Comparison of ENCODE assay signal across 8 cellular contexts in genomic region chr17:77394540-77395295, GRCh38.
DNase-seq lines count a peak whose midpoint lies in the region; ATAC-seq and TF ChIP-seq lines count a peak whose summit lies in the region.

No MANE protein-coding gene starts in this region.

- H3K4ac ChIP-seq in mesendoderm (ENCODE audit: low read depth, low read length) = no peak overlapping the region

- WGBS in mesendoderm (ENCODE audit: extremely low coverage, insufficient coverage, low lambda C conversion rate) = no CpG with 5 or more reads among the region's 15 CpGs
- 48 to 50% methylated on average over 14 to 15 of the region's 15 CpGs for WGBS in tibial nerve, 2 donors

- H3K9ac ChIP-seq in colonic mucosa (ENCODE audit: low read depth in 2 of 2, low read length in 2 of 2) (peak overlapping the region in 1 of 2 donors; percentile 72), mesendoderm (ENCODE audit: low read length) (peak overlapping the region; percentile 11)

- peak overlapping the region; percentile 66 for H3K23ac ChIP-seq in mesendoderm (ENCODE audit: low read length)

- H3K4me3 ChIP-seq in colonic mucosa = no peak overlapping the region
- H3K4me3 ChIP-seq in mesendoderm (ENCODE audit: low read length) = no peak overlapping the region
- no peak overlapping the region for H3K4me3 ChIP-seq in tibial nerve

- H3K27ac Mint-ChIP-seq in activated CD4-positive, alpha-beta T cell treated with anti-CD3 and anti-CD28 coated beads for 36 hours = peak overlapping the region; percentile 37
- no peak overlapping the region for H3K27ac Mint-ChIP-seq in activated CD4-positive, alpha-beta memory T cell treated with anti-CD3 and anti-CD28 coated beads for 36 hours

- H3K36me3 Mint-ChIP-seq in activated CD4-positive, alpha-beta T cell treated with anti-CD3 and anti-CD28 coated beads for 36 hours (ENCODE audit: low read depth) = no peaks in the 10 kb centered on the region
- H3K36me3 Mint-ChIP-seq in activated CD4-positive, alpha-beta memory T cell treated with anti-CD3 and anti-CD28 coated beads for 36 hours = no peaks in the 10 kb centered on the region

- ATAC-seq in activated CD4-positive, alpha-beta T cell treated with anti-CD3 and anti-CD28 coated beads for 36 hours = no peak
- no peak for ATAC-seq in GM18861 (IDR thresholded peaks at IDR 0.05; ENCODE audit: unreplicated experiment)

- CTCF ChIA-PET in activated CD4-positive, alpha-beta T cell treated with anti-CD3 and anti-CD28 coated beads for 36 hours (lab: Charles Lee) = interaction anchor here (1.0 to 1.5 kb wide), 4 partner anchors 18 to 35 kb away, joined by 3 to 5 read pairs (median 4); no protein-coding TSS in a partner anchor
- CTCF ChIA-PET in activated CD4-positive, alpha-beta memory T cell treated with anti-CD3 and anti-CD28 coated beads for 36 hours (lab: Charles Lee) = no interaction called here

- H2BK120ac ChIP-seq in mesendoderm (ENCODE audit: low read depth, low read length) = no peak overlapping the region

- H2BK5ac ChIP-seq in mesendoderm (ENCODE audit: low read length) = no peak overlapping the region

- no peak overlapping the region for H4K8ac ChIP-seq in mesendoderm (ENCODE audit: low read depth, low read length)

- no peaks in the 10 kb centered on the region for H3K9me3 Mint-ChIP-seq in activated CD4-positive, alpha-beta T cell treated with anti-CD3 and anti-CD28 coated beads for 36 hours (ENCODE audit: low read depth)
- no peaks in the 10 kb centered on the region for H3K9me3 Mint-ChIP-seq in activated CD4-positive, alpha-beta memory T cell treated with anti-CD3 and anti-CD28 coated beads for 36 hours

- H3K4me2 ChIP-seq in mesendoderm (ENCODE audit: low read length) = no peak overlapping the region

- H3K27ac ChIP-seq in colonic mucosa (peak overlapping the region; percentile 73), mesendoderm (ENCODE audit: low read depth, low read length) (no peak overlapping the region), tibial nerve (peak overlapping the region; percentile 51 to 88 (median 80))

- intact Hi-C loops in activated CD4-positive, alpha-beta T cell treated with anti-CD3 and anti-CD28 coated beads for 36 hours (cut with DNase I, micrococcal nuclease) = loop anchor here in 1 of 2 experiments (10.0 kb wide), 1 partner anchor 250 kb away; no protein-coding TSS in a partner anchor
- intact Hi-C loops in colonic mucosa (cut with DNase I) = no loop called here
- intact Hi-C loops in activated CD4-positive, alpha-beta memory T cell treated with anti-CD3 and anti-CD28 coated beads for 36 hours (cut with micrococcal nuclease) = no loop called here

- H3K36me3 ChIP-seq in colonic mucosa = no peaks in the 10 kb centered on the region
- H3K36me3 ChIP-seq in mesendoderm (ENCODE audit: control insufficient read depth, insufficient read depth, low read length) = no peaks in the 10 kb centered on the region
- H3K36me3 ChIP-seq in tibial nerve = no peaks in the 10 kb centered on the region

- H3K4me1 Mint-ChIP-seq in activated CD4-positive, alpha-beta T cell treated with anti-CD3 and anti-CD28 coated beads for 36 hours = peaks cover 78% of the 10 kb centered on the region
- H3K4me1 Mint-ChIP-seq in activated CD4-positive, alpha-beta memory T cell treated with anti-CD3 and anti-CD28 coated beads for 36 hours (ENCODE audit: low read depth) = peaks cover 69% of the 10 kb centered on the region

- no peak for TF ChIP-seq CTCF in colonic mucosa (IDR thresholded peaks at IDR 0.05)
- no peak for TF ChIP-seq CTCF in tibial nerve (IDR thresholded peaks at IDR 0.05)

- no peak for TF ChIP-seq POLR2A in tibial nerve (IDR thresholded peaks at IDR 0.05)

- H3K4me3 Mint-ChIP-seq in activated CD4-positive, alpha-beta T cell treated with anti-CD3 and anti-CD28 coated beads for 36 hours = no peak overlapping the region
- no peak overlapping the region for H3K4me3 Mint-ChIP-seq in activated CD4-positive, alpha-beta memory T cell treated with anti-CD3 and anti-CD28 coated beads for 36 hours

- peak in 1 of 2 donors; percentile 24 for TF ChIP-seq EP300 in tibial nerve (IDR thresholded peaks at IDR 0.05)

- peak overlapping the region; percentile 70 for H3K56ac ChIP-seq in mesendoderm (ENCODE audit: low read length)

- peaks cover 59% of the 10 kb centered on the region for H3K79me2 ChIP-seq in mesendoderm (ENCODE audit: control insufficient read depth, insufficient read depth, low read length)

- H3K4me1 ChIP-seq in colonic mucosa (peaks cover 39% of the 10 kb centered on the region), mesendoderm (ENCODE audit: control insufficient read depth, low read depth, low read length) (peaks cover 31% of the 10 kb centered on the region), tibial nerve (peaks cover 0 to 97% (median 59%) of the 10 kb centered on the region in 4 donors)

- H3K27me3 ChIP-seq in colonic mucosa = no peaks in the 10 kb centered on the region
- no peaks in the 10 kb centered on the region for H3K27me3 ChIP-seq in mesendoderm (ENCODE audit: insufficient read depth, low read length, poor library complexity)
- H3K27me3 ChIP-seq in tibial nerve = no peaks in the 10 kb centered on the region

- H3K9me3 ChIP-seq in colonic mucosa (no peaks in the 10 kb centered on the region), tibial nerve (no peaks in the 10 kb centered on the region)

- DNase-seq in activated CD4-positive, alpha-beta T cell treated with anti-CD3 and anti-CD28 coated beads for 36 hours = no peak
- no peak for DNase-seq in activated CD4-positive, alpha-beta T cell treated with anti-CD3 and anti-CD28 coated beads, Interleukin-2, amount 50 U/mL, for 48 hours
- DNase-seq in colonic mucosa (peak; percentile 60), mesendoderm (no peak), tibial nerve (ENCODE audit: low spot score in 2 of 2) (no peak), SHP77 (lab: John Stamatoyannopoulos, UW) (no peak)
- DNase-seq in activated CD4-positive, alpha-beta memory T cell treated with anti-CD3 and anti-CD28 coated beads for 36 hours = no peak

- H2BK15ac ChIP-seq in mesendoderm (replicated peaks; ENCODE audit: low read depth) = no peak overlapping the region

- POLR2A ChIA-PET in activated CD4-positive, alpha-beta T cell treated with anti-CD3 and anti-CD28 coated beads for 36 hours (lab: Charles Lee) = no interaction called here
- POLR2A ChIA-PET in activated CD4-positive, alpha-beta memory T cell treated with anti-CD3 and anti-CD28 coated beads for 36 hours (lab: Charles Lee) = no interaction called here

- peaks cover 54% of the 10 kb centered on the region for H3K79me1 ChIP-seq in mesendoderm (ENCODE audit: low read length)

- H4K5ac ChIP-seq in mesendoderm (ENCODE audit: low read length) = no peak overlapping the region

- no peaks in the 10 kb centered on the region for H3K27me3 Mint-ChIP-seq in activated CD4-positive, alpha-beta T cell treated with anti-CD3 and anti-CD28 coated beads for 36 hours
- no peaks in the 10 kb centered on the region for H3K27me3 Mint-ChIP-seq in activated CD4-positive, alpha-beta memory T cell treated with anti-CD3 and anti-CD28 coated beads for 36 hours

- no peak overlapping the region for H2AK5ac ChIP-seq in mesendoderm (ENCODE audit: low read length)

- H3K18ac ChIP-seq in mesendoderm (ENCODE audit: low read length) = no peak overlapping the region
